10 cellular contexts compared by ENCODE assay signal in genomic region chr3:152204218-152204617, GRCh38.
A peak's percentile ranks its signal among the peaks of the same experiment; 100 is the strongest.
DNase-seq lines count a peak whose midpoint lies in the region; ATAC-seq, FAIRE-seq and TF ChIP-seq lines count a peak whose summit lies in the region.
"Had no signal": no experiment of that assay in that cellular context is flagged by ENCODE, and none has a peak within 500 bp of the region (broad histone marks: within the 10 kb centered on the region; RNA-seq: fewer than 3 reads in every experiment).

No MANE protein-coding gene starts in this region.

- DNase-seq in CD14-positive monocyte (ENCODE audit: low spot score) (no peak), HL-60 (ENCODE audit: low read depth in 1 of 2, low spot score in 1 of 2) (no peak), K562 (ENCODE audit: extremely low read depth in 1 of 4, low spot score in 3 of 4) (no peak), osteoblast (ENCODE audit: insufficient read length, low spot score, missing footprints) (no peak), substantia nigra (lab: John Stamatoyannopoulos, UW) (no peak), RWPE1 (ENCODE audit: low spot score) (no peak), NCI-H1930 (lab: John Stamatoyannopoulos, UW) (no peak)
- DNase-seq: cortex of kidney, NCI-H510A treated with DMSO at 0.1 percent for 48 hours had no signal

- H3K27ac ChIP-seq in HL-60 (replicated peaks), result peak overlapping the region; percentile 91
- peak overlapping the region; percentile 84 for H3K27ac ChIP-seq in K562 (ENCODE audit: extremely low read depth, low read depth, low read length)
- peak overlapping the region; percentile 37 for H3K27ac ChIP-seq in osteoblast (ENCODE audit: low read depth, low read length)
- H3K27ac ChIP-seq in substantia nigra (ENCODE audit: low read depth, low read length, poor library complexity, severe bottlenecking), result no peak overlapping the region
- no peak overlapping the region for H3K27ac ChIP-seq in RWPE1

- H3K4me3 ChIP-seq in HL-60 (replicated peaks; ENCODE audit: insufficient read depth, low read length), result peak overlapping the region; percentile 38
- peak overlapping the region; percentile 18 for H3K4me3 ChIP-seq in K562
- H3K4me3 ChIP-seq in osteoblast (ENCODE audit: insufficient read depth, low read length), result no peak overlapping the region

- no peak for TF ChIP-seq POLR2A in K562 (conservative IDR thresholded peaks at IDR 0.05)

- peak overlapping the region; percentile 92 for H2AFZ ChIP-seq in K562 (ENCODE audit: low read depth, low read length)
- no peak overlapping the region for H2AFZ ChIP-seq in osteoblast (ENCODE audit: low read length)

- in situ Hi-C loops in K562 (cut with MboI), result no loop called here

- BruUV-seq in K562 (replicated peaks; lab: Mats Ljungman, UMichigan), result no TSS peak

- H3K79me2 ChIP-seq in K562 (ENCODE audit: control insufficient read depth, insufficient read depth, low read length) (peaks cover 30% of the 10 kb centered on the region; the same call in 2 of the 3 replicates), osteoblast (ENCODE audit: insufficient read depth, low read length) (no peaks in the 10 kb centered on the region)

- TF ChIP-seq RAD21 in K562 (CRISPR knock-in tag; conservative IDR thresholded peaks at IDR 0.05 in 1 of 2, IDR thresholded peaks at IDR 0.05 in 1 of 2), result no peak

- 2% methylated on average over 2 of the region's 2 CpGs for WGBS in K562 (ENCODE audit: insufficient coverage, low coverage, missing lambda C conversion rate)

- peaks cover 4 to 5% of the 10 kb centered on the region in 2 donors for H3K36me3 Mint-ChIP-seq in CD14-positive monocyte

- H4K20me1 ChIP-seq in K562 (replicated peaks; ENCODE audit: control insufficient read depth, insufficient read depth, low read length) (no peaks in the 10 kb centered on the region), osteoblast (ENCODE audit: insufficient read depth, low read length) (no peaks in the 10 kb centered on the region)

- peak overlapping the region in 1 of 2 experiments; percentile 77; a peak in 3 of 4 replicates for H3K9ac ChIP-seq in K562 (ENCODE audit: insufficient read depth in 1 of 2, low read depth in 2 of 2, low read length in 2 of 2)

- no peak for TF ChIP-seq EP300 in K562 (IDR thresholded peaks at IDR 0.05; ENCODE audit: low read length)

- H3K36me3 ChIP-seq in K562 (ENCODE audit: control insufficient read depth, insufficient read depth, low read length), result no peaks in the 10 kb centered on the region
- H3K36me3 ChIP-seq in osteoblast (ENCODE audit: insufficient read depth, low read length), result no peaks in the 10 kb centered on the region

- CTCF ChIA-PET in K562 (lab: Yijun Ruan, JAX; ENCODE audit: low intra/inter-chr PET ratio) (interaction anchor here (0.8 kb wide), 1 partner anchor 42 kb away, joined by 3 read pairs; no protein-coding TSS in a partner anchor), RWPE1 (lab: Yijun Ruan, JAX) (interaction anchor here (0.7 to 1.6 kb wide), 3 partner anchors 14 to 849 kb away, joined by 3 to 4 read pairs (median 4); no protein-coding TSS in a partner anchor)

- H3K27me3 Mint-ChIP-seq in CD14-positive monocyte (ENCODE audit: low read depth in 3 of 3), result no peaks in the 10 kb centered on the region

- peak overlapping the region; percentile 78 to 99 (median 97) for H3K27ac Mint-ChIP-seq in CD14-positive monocyte

- peaks cover 11 to 15% (median 13%) of the 10 kb centered on the region in 7 donors for H3K9me3 Mint-ChIP-seq in CD14-positive monocyte

- ATAC-seq in K562 (peak; percentile 25), GM18519 (IDR thresholded peaks at IDR 0.05; ENCODE audit: low FRiP score, unreplicated experiment) (no peak)

- peak overlapping the region; percentile 84 to 99 for H3K4me3 Mint-ChIP-seq in CD14-positive monocyte

- H3K4me1 Mint-ChIP-seq in CD14-positive monocyte, result peaks cover 41% of the 10 kb centered on the region

- POLR2A ChIA-PET in K562 (lab: Yijun Ruan, JAX) (interaction anchor here (1.2 to 2.5 kb wide), 6 partner anchors 11 to 179 kb away, joined by 3 to 13 read pairs (median 5); partner anchors contain the start of gene MBNL1), RWPE1 (lab: Yijun Ruan, JAX; ENCODE audit: low non-redundant PET) (no interaction called here)

- TF ChIP-seq CTCF in CD14-positive monocyte (IDR thresholded peaks at IDR 0.05), result no peak
- no peak for TF ChIP-seq CTCF in HL-60 (IDR thresholded peaks at IDR 0.05; ENCODE audit: insufficient read depth, low read length)
- TF ChIP-seq CTCF in K562 (IDR thresholded peaks at IDR 0.05 in 2 of 3, conservative IDR thresholded peaks at IDR 0.05 in 1 of 3; ENCODE audit: insufficient read depth in 2 of 3, low read depth in 1 of 3, low read length in 3 of 3), result no peak
- TF ChIP-seq CTCF in osteoblast (IDR thresholded peaks at IDR 0.05; ENCODE audit: extremely low read depth, low read depth, low read length), result no peak
- no peak for TF ChIP-seq CTCF in RWPE1 (conservative IDR thresholded peaks at IDR 0.05; ENCODE audit: low read depth)

- H3K9me3 ChIP-seq in K562 (replicated peaks; ENCODE audit: control insufficient read depth, insufficient read depth, low read depth, low read length), result no peaks in the 10 kb centered on the region
- no peaks in the 10 kb centered on the region for H3K9me3 ChIP-seq in osteoblast (ENCODE audit: low read depth, low read length)

- H3K27me3 ChIP-seq in HL-60 (ENCODE audit: insufficient read depth, poor library complexity, severe bottlenecking) (no peaks in the 10 kb centered on the region), K562 (ENCODE audit: control insufficient read depth in 2 of 2, insufficient read depth in 2 of 2, low read length in 2 of 2) (no peaks in the 10 kb centered on the region), osteoblast (ENCODE audit: insufficient read depth, low read length) (no peaks in the 10 kb centered on the region)

- FAIRE-seq in K562 (lab: Jason Lieb, UNC), result no peak

- H3K4me2 ChIP-seq in K562 (ENCODE audit: insufficient read depth, low read length), result peak overlapping the region; percentile 67
- H3K4me2 ChIP-seq in osteoblast (ENCODE audit: insufficient read depth, low read length), result peak overlapping the region; percentile 20

- H3K4me1 ChIP-seq in K562 (replicated peaks in 1 of 2; ENCODE audit: control insufficient read depth in 2 of 2, insufficient read depth in 2 of 2, low read length in 2 of 2) (peaks cover 13 to 30% of the 10 kb centered on the region in 2 experiments), osteoblast (ENCODE audit: insufficient read depth, low read length) (peaks cover 29% of the 10 kb centered on the region)

- H3K9me1 ChIP-seq in K562 (ENCODE audit: control insufficient read depth, insufficient read depth, low read length), result no peaks in the 10 kb centered on the region

- intact Hi-C loops in CD14-positive monocyte (cut with micrococcal nuclease) (no loop called here), K562 (cut with micrococcal nuclease) (loop anchor here (1.0 kb wide), 1 partner anchor 39 kb away; no protein-coding TSS in a partner anchor)

TF ChIP-seq in K562, 482 proteins besides CTCF, POLR2A, EP300 and RAD21 (continues in another document):
- TF ChIP-seq ATF1 (CRISPR knock-in tag; IDR thresholded peaks at IDR 0.05) (no peak), ATF1 (tag; IDR thresholded peaks at IDR 0.05) (no peak), EP400 (IDR thresholded peaks at IDR 0.05) (no peak), TAL1 (IDR thresholded peaks at IDR 0.05) (no peak), MYBL2 (IDR thresholded peaks at IDR 0.05; ENCODE audit: low read depth) (no peak), MYBL2 (CRISPR knock-in tag; IDR thresholded peaks at IDR 0.05; ENCODE audit: borderline replicate concordance) (no peak), HMG20A (CRISPR knock-in tag; conservative IDR thresholded peaks at IDR 0.05) (no peak), ZNF224 (CRISPR knock-in tag; IDR thresholded peaks at IDR 0.05) (no peak), GTF2F1 (IDR thresholded peaks at IDR 0.05; ENCODE audit: low read depth, low read length) (no peak), CHD1 (IDR thresholded peaks at IDR 0.05; ENCODE audit: low read length) (no peak), ZNF146 (CRISPR knock-in tag; IDR thresholded peaks at IDR 0.05; ENCODE audit: unreplicated experiment) (no peak), ZNF133 (CRISPR knock-in tag; IDR thresholded peaks at IDR 0.05) (no peak), TAF15 (IDR thresholded peaks at IDR 0.05; ENCODE audit: low read depth, low read length) (no peak), ILF3 (IDR thresholded peaks at IDR 0.05; ENCODE audit: borderline replicate concordance) (no peak), SAFB (IDR thresholded peaks at IDR 0.05; ENCODE audit: borderline replicate concordance, low read depth, low read length) (no peak), ZFP36 (IDR thresholded peaks at IDR 0.05; ENCODE audit: low read depth, low read length, partially characterized antibody) (no peak), TCF7L2 (IDR thresholded peaks at IDR 0.05; ENCODE audit: low read depth, low read length) (no peak), ZNF785 (CRISPR knock-in tag; IDR thresholded peaks at IDR 0.05) (no peak), CBX5 (IDR thresholded peaks at IDR 0.05; ENCODE audit: borderline replicate concordance, low read depth) (no peak), ATF7 (IDR thresholded peaks at IDR 0.05) (peak; percentile 37), SRSF3 (IDR thresholded peaks at IDR 0.05; ENCODE audit: insufficient read depth, low read length) (no peak)
- TF ChIP-seq, protein P1, sequence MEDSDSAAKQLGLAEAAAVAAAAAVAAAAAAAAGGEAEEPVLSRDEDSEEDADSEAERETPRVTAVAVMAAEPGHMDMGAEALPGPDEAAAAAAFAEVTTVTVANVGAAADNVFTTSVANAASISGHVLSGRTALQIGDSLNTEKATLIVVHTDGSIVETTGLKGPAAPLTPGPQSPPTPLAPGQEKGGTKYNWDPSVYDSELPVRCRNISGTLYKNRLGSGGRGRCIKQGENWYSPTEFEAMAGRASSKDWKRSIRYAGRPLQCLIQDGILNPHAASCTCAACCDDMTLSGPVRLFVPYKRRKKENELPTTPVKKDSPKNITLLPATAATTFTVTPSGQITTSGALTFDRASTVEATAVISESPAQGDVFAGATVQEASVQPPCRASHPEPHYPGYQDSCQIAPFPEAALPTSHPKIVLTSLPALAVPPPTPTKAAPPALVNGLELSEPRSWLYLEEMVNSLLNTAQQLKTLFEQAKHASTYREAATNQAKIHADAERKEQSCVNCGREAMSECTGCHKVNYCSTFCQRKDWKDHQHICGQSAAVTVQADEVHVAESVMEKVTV (CRISPR knock-in tag; IDR thresholded peaks at IDR 0.05), result peak; percentile 13; the same call in 1 of the 2 replicates

Comparison
In these comparisons a context has a peak if more than half of its experiments do, and no peak if none do; other contexts are left out.
1. H3K27ac ChIP-seq: peak in HL-60 (single experiment), K562 (single experiment) and osteoblast (single experiment); none in substantia nigra (single experiment) and RWPE1 (single experiment).